Comparison of ENCODE assay signal across 16 cellular contexts in the genomic region with DNA sequence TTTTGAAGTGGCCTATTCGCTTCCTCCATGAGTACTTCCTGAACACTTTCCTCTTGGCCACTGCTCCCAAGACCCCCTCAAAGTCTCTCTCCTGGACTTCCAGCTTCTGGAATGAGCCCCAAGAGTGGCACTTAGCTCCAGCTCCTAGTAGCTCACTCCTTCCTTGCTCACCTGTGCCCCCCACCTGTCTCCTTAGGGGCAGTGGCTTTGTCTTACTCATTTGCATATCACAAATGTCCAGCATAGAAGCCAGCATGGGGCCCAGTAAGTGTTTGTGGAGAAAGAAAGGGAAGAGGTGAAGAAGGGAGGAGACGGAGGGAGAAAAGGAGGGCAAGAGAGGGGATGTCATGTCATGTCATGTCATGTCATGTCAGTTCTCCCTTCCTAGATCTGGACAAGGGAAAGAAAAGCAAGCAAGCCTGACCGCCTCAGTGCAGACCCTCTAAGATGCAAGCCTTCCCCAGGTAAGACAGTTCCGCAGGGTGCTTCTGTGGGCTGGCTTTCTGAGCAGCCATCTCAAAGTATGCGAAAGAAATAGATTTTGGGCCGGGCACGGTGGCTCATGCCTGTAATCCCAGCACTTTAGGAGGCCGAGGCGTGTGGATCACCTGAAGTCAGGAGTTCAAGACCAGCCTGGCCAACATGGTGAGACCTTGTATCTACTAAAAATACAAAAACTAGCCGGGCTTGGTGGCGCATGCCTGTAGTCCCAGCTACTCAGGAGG. TPM values are rescaled to one million over a fixed set of nuclear protein-coding genes. Genes with fewer than 3 reads are reported as not detected.
DNase-seq lines count a peak whose midpoint lies in the region; ATAC-seq, FAIRE-seq and TF ChIP-seq lines count a peak whose summit lies in the region.
"Had no signal": no experiment of that assay in that cellular context is flagged by ENCODE, and none has a peak within 500 bp of the region (broad histone marks: within the 10 kb centered on the region; RNA-seq: fewer than 3 reads in every experiment).

No MANE protein-coding gene starts in this region.

- peak overlapping the region in 6 of 8 donors; percentile 87 to 91 (median 89) for H3K27ac ChIP-seq in spleen

- H3K27ac Mint-ChIP-seq in IgD-negative memory B cell = peak overlapping the region in 2 of 3 donors; percentile 68 to 92
- H3K27ac Mint-ChIP-seq in effector memory CD8-positive, alpha-beta T cell = peak overlapping the region; percentile 71 to 93

- no peak for ATAC-seq in effector memory CD8-positive, alpha-beta T cell (replicated peaks)
- ATAC-seq in HG02763 (IDR thresholded peaks at IDR 0.05; ENCODE audit: unreplicated experiment) = no peak

- intact Hi-C loops in spleen (cut with DNase I; ENCODE audit: low total_unique reads) = no loop called here

- peak; percentile 7 for DNase-seq in activated CD4-positive, alpha-beta T cell treated with anti-CD3 and anti-CD28 coated beads for 1 hour
- no peak for DNase-seq in activated CD4-positive, alpha-beta T cell treated with anti-CD3 and anti-CD28 coated beads, Interleukin-2, amount 50 U/mL, for 48 hours
- DNase-seq in effector memory CD8-positive, alpha-beta T cell = no peak
- DNase-seq in spleen = no peak
- DNase-seq in NCI-H82 (lab: John Stamatoyannopoulos, UW) = no peak
- no peak for DNase-seq in GM12892 (ENCODE audit: insufficient read length)
- DNase-seq: activated gamma-delta T cell; cortex of kidney; MG63; NCI-H2227 treated with DMSO at 0.1 percent for 48 hours; pancreas; stimulated activated CD4-positive, alpha-beta T cell treated with anti-CD3 and anti-CD28 coated beads, Interleukin-2, amount 100 ng/mL, for 24 hours had no signal

- H3K9me3 ChIP-seq in spleen = peaks cover 0 to 13% (median 0%) of the 10 kb centered on the region in 8 donors
- H3K9me3 ChIP-seq: A549, MG63, pancreas had no signal

- peak overlapping the region in 3 of 4 donors; percentile 30 to 92 (median 65) for H3K4me3 Mint-ChIP-seq in IgD-negative memory B cell
- peak overlapping the region; percentile 88 to 96 for H3K4me3 Mint-ChIP-seq in effector memory CD8-positive, alpha-beta T cell

- H3K4me1 ChIP-seq in spleen = peaks cover 4 to 56% (median 36%) of the 10 kb centered on the region in 6 donors
- H3K4me1 ChIP-seq: A549, pancreas had no signal

- H3K36me3 ChIP-seq in spleen = no peaks in the 10 kb centered on the region
- H3K36me3 ChIP-seq: MG63, pancreas had no signal

- H3K4me1 Mint-ChIP-seq in IgD-negative memory B cell = peaks cover 19 to 31% (median 24%) of the 10 kb centered on the region in 3 donors
- H3K4me1 Mint-ChIP-seq in effector memory CD8-positive, alpha-beta T cell (ENCODE audit: low read depth in 2 of 2) = peaks cover 8 to 10% of the 10 kb centered on the region in 2 donors

- 86 to 95% (median 90%) methylated on average over 11 of the region's 11 CpGs for WGBS in spleen, 5 donors

- no peak overlapping the region for H3K4me3 ChIP-seq in spleen

- peaks cover 1 to 3% (median 3%) of the 10 kb centered on the region in 3 donors for H3K9me3 Mint-ChIP-seq in IgD-negative memory B cell
- no peaks in the 10 kb centered on the region for H3K9me3 Mint-ChIP-seq in effector memory CD8-positive, alpha-beta T cell

- no peak for TF ChIP-seq CTCF in spleen (IDR thresholded peaks at IDR 0.05 in 8 of 11, conservative IDR thresholded peaks at IDR 0.05 in 3 of 11)

- H3K36me3 Mint-ChIP-seq in IgD-negative memory B cell = no peaks in the 10 kb centered on the region
- H3K36me3 Mint-ChIP-seq in effector memory CD8-positive, alpha-beta T cell (ENCODE audit: insufficient read depth) = no peaks in the 10 kb centered on the region

- no peak for FAIRE-seq in GM12892 (lab: Jason Lieb, UNC)
- FAIRE-seq: A549, pancreas had no signal

- TF ChIP-seq POLR2A in spleen (IDR thresholded peaks at IDR 0.05) (no peak), GM12892 (IDR thresholded peaks at IDR 0.05; ENCODE audit: low read depth, low read length) (no peak)

- H3K27me3 Mint-ChIP-seq in IgD-negative memory B cell = no peaks in the 10 kb centered on the region
- no peaks in the 10 kb centered on the region for H3K27me3 Mint-ChIP-seq in effector memory CD8-positive, alpha-beta T cell

- H3K27me3 ChIP-seq in spleen (replicated peaks in 1 of 7) = no peaks in the 10 kb centered on the region
- H3K27me3 ChIP-seq: foreskin keratinocyte, pancreas had no signal

RNA-seq across cellular contexts. Expression of gene MX1, which starts 6.9 kb away (rescaled TPM):
- polyA plus RNA-seq in IgD-negative memory B cell = 128 TPM
- 100 to 1,000 TPM in 5 of 7 donors, 10 to 100 TPM in 2; 67.4 to 148 (median 118) TPM for total RNA-seq in spleen
- polyA plus RNA-seq in spleen = 10 to 100 TPM; 32.8 to 56.5 (median 36.3) TPM
- polyA plus RNA-seq in GM12892 (2012; ENCODE audit: missing spikeins) = 130 TPM

RNA-seq across cellular contexts. Expression of gene MX2, which starts 57.3 kb away (rescaled TPM):
- 36.6 TPM for polyA plus RNA-seq in IgD-negative memory B cell
- 100 to 1,000 TPM in 2 of 7 donors, 10 to 100 TPM in 5; 56.5 to 109 (median 75.3) TPM for total RNA-seq in spleen
- 10 to 100 TPM; 20.0 to 34.6 (median 26.8) TPM for polyA plus RNA-seq in spleen
- 50.1 TPM for polyA plus RNA-seq in GM12892 (2012; ENCODE audit: missing spikeins)
- polyA plus RNA-seq: A549 had no signal
